27 cellular contexts compared by ENCODE assay signal in the genomic region with DNA sequence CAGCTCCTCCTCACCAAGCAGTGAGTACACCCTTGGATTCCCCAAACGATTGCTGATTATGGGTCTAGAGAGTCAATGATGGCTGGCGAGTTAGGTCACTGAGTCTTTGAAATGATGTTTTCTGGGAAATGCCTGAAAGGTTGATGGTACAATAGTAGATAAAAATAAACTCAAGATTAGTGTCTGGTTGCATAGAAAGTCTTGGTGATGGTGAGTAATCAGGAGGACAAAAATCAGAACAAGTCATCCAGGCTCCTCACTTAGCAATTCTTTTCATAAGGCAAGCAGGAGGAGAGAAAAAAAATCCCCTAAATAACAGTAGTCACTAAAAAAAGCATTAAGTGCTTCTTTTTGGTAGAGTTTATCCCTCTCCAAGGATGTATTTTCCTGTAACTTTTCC. TPM values are rescaled to one million over a fixed set of nuclear protein-coding genes. Genes with fewer than 3 reads are reported as not detected.
"Had no signal": no experiment of that assay in that cellular context is flagged by ENCODE, and none has a peak within 500 bp of the region (broad histone marks: within the 10 kb centered on the region; RNA-seq: fewer than 3 reads in every experiment).

No MANE protein-coding gene starts in this region.

- H3K9me3 Mint-ChIP-seq: type B pancreatic cell had no signal

- H3K4me2 ChIP-seq: neural progenitor cell had no signal

- H3K36me3 Mint-ChIP-seq: neural progenitor cell; stimulated activated effector memory CD8-positive, alpha-beta T cell treated with anti-CD3 and anti-CD28 coated beads, Interleukin-12 subunit alpha, Interleukin-12 subunit beta, amount 100 ng/mL, for 72 hours; type B pancreatic cell had no signal

- H3K9ac ChIP-seq: neural progenitor cell had no signal

- H2AFZ ChIP-seq: neural progenitor cell had no signal

- H3K36me3 ChIP-seq: heart right ventricle, left lung, neural progenitor cell, tibial artery had no signal

- DNase-seq: cerebellar nuclear complex; effector CD8-positive, alpha-beta T cell; endodermal cell; foreskin melanocyte; glutamatergic neuron; heart right ventricle; hippocampal formation; left cardiac atrium; left lung; mesendoderm; midbrain; naive thymus-derived CD4-positive, alpha-beta T cell; posterior cingulate gyrus; psoas muscle; stimulated activated CD4-positive, alpha-beta T cell treated with anti-CD3 and anti-CD28 coated beads, Interleukin-2, amount 100 ng/mL, for 24 hours; stimulated activated CD4-positive, alpha-beta T cell treated with anti-CD3 and anti-CD28 coated beads, Interleukin-4, amount 100 ng/mL, for 24 hours; stimulated activated naive CD8-positive, alpha-beta T cell treated with anti-CD3 and anti-CD28 coated beads, Interleukin-15, Interleukin-2, amounts not matched to agents 100 U/mL and 50 U/mL, for 24 hours; substantia nigra; testis; tibial artery had no signal

- H3K4me3 Mint-ChIP-seq: endodermal cell; naive thymus-derived CD4-positive, alpha-beta T cell; nephron; neural progenitor cell; stimulated activated effector memory CD8-positive, alpha-beta T cell treated with anti-CD3 and anti-CD28 coated beads, Interleukin-12 subunit alpha, Interleukin-12 subunit beta, amount 100 ng/mL, for 72 hours; type B pancreatic cell had no signal

- H3K4me1 ChIP-seq: left lung, neural progenitor cell, psoas muscle, testis had no signal

- H3K27ac ChIP-seq: epithelial cell of prostate, heart right ventricle, left lung, neural progenitor cell, psoas muscle, testis, tibial artery had no signal

- H3K27ac Mint-ChIP-seq: endodermal cell; naive thymus-derived CD4-positive, alpha-beta T cell; nephron; neural progenitor cell; stimulated activated effector memory CD8-positive, alpha-beta T cell treated with anti-CD3 and anti-CD28 coated beads, Interleukin-12 subunit alpha, Interleukin-12 subunit beta, amount 100 ng/mL, for 72 hours; type B pancreatic cell had no signal

- H3K27me3 ChIP-seq: testis, tibial artery had no signal

- H3K4me1 Mint-ChIP-seq: naive thymus-derived CD4-positive, alpha-beta T cell; neural progenitor cell; stimulated activated effector memory CD8-positive, alpha-beta T cell treated with anti-CD3 and anti-CD28 coated beads, Interleukin-12 subunit alpha, Interleukin-12 subunit beta, amount 100 ng/mL, for 72 hours had no signal

- H3K9me3 ChIP-seq: left lung, psoas muscle, testis, tibial artery had no signal

- H3K4me3 ChIP-seq: heart right ventricle, left lung, neural progenitor cell, psoas muscle, testis, tibial artery had no signal

- ATAC-seq: esophagus mucosa; heart right ventricle; left cardiac atrium; left lung; naive thymus-derived CD4-positive, alpha-beta T cell; psoas muscle; sciatic nerve; stimulated activated effector memory CD8-positive, alpha-beta T cell treated with anti-CD3 and anti-CD28 coated beads, Interleukin-12 subunit alpha, Interleukin-12 subunit beta, amount 100 ng/mL, for 72 hours; stimulated activated naive CD8-positive, alpha-beta T cell treated with anti-CD3 and anti-CD28 coated beads, Interleukin-15, Interleukin-2, amounts not matched to agents 100 U/mL and 50 U/mL, for 24 hours had no signal

RNA-seq across cellular contexts. Expression of a gene that starts 22.7 kb away (rescaled TPM):
- polyA plus RNA-seq: naive thymus-derived CD4-positive, alpha-beta T cell had no signal
